In genomic region chr12:51529586-51529985, GRCh38 we compare ENCODE assay signal across 22 cellular contexts.
DNase-seq lines count a peak whose midpoint lies in the region; ATAC-seq, FAIRE-seq and TF ChIP-seq lines count a peak whose summit lies in the region.
"Had no signal": no experiment of that assay in that cellular context is flagged by ENCODE, and none has a peak within 500 bp of the region (broad histone marks: within the 10 kb centered on the region; RNA-seq: fewer than 3 reads in every experiment).

No MANE protein-coding gene starts in this region.

- H3K27me3 ChIP-seq in Caco-2 (replicated peaks; ENCODE audit: control insufficient read depth, insufficient read depth, low read length) (no peaks in the 10 kb centered on the region), hepatocyte (no peaks in the 10 kb centered on the region), small intestine (ENCODE audit: control insufficient read depth in 2 of 2, insufficient read depth in 2 of 2, low read length in 2 of 2) (peaks cover 0 to 2% of the 10 kb centered on the region in 2 donors), ovary (no peaks in the 10 kb centered on the region)

- H3K4me1 Mint-ChIP-seq in Caco-2 (ENCODE audit: low read depth, unreplicated experiment), result peaks cover 63% of the 10 kb centered on the region

- DNase-seq in Caco-2 (peak; percentile 97 to 99), LoVo (ENCODE audit: low spot score) (peak; percentile 59), hepatocyte (ENCODE audit: low spot score) (peak; percentile 42), small intestine (peak; percentile 64), GM19240 (ENCODE audit: insufficient read length, low spot score) (no peak), ovary (no peak)
- DNase-seq: C1 segment of cervical spinal cord; CD4-positive, CD25-positive, alpha-beta regulatory T cell; CD8-positive, alpha-beta memory T cell; COR-L47; DMS153; DMS79; GM23248; HCEC 1CT; IMR-90; KBM-7 had no signal

- H3K9me3 ChIP-seq in Caco-2, result no peaks in the 10 kb centered on the region
- no peaks in the 10 kb centered on the region for H3K9me3 ChIP-seq in hepatocyte (ENCODE audit: low read depth)
- no peaks in the 10 kb centered on the region for H3K9me3 ChIP-seq in small intestine (ENCODE audit: control insufficient read depth, low read depth)
- H3K9me3 ChIP-seq in ovary, result no peaks in the 10 kb centered on the region

- no peak for TF ChIP-seq EP300 in ovary (IDR thresholded peaks at IDR 0.05)

- no peaks in the 10 kb centered on the region for H4K20me1 ChIP-seq in hepatocyte (ENCODE audit: insufficient read depth, poor library complexity, severe bottlenecking)

- H3K4me2 ChIP-seq in hepatocyte, result peak overlapping the region; percentile 21

- H3K9me3 Mint-ChIP-seq in Caco-2 (ENCODE audit: unreplicated experiment), result no peaks in the 10 kb centered on the region
- H3K9me3 Mint-ChIP-seq: CD4-positive, CD25-positive, alpha-beta regulatory T cell; CD8-positive, alpha-beta memory T cell had no signal

- H3K9me2 ChIP-seq in hepatocyte (replicated peaks; ENCODE audit: insufficient read depth), result no peaks in the 10 kb centered on the region

- POLR2A ChIA-PET in Caco-2 (lab: Charles Lee), result interaction anchor here (1.0 kb wide), 1 partner anchor 100 kb away, joined by 3 read pairs; no protein-coding TSS in a partner anchor

- WGBS in hepatocyte (ENCODE audit: low lambda C conversion rate, missing lambda C conversion rate), result 62% methylated on average over 3 of the region's 3 CpGs
- 74 to 81% (median 80%) methylated on average over 3 of the region's 3 CpGs for WGBS in small intestine, 3 donors
- 89 to 98% (median 90%) methylated on average over 3 of the region's 3 CpGs for WGBS in ovary, 3 donors

- ATAC-seq in GM21423 (IDR thresholded peaks at IDR 0.05; ENCODE audit: unreplicated experiment), result no peak
- ATAC-seq: GM12878 had no signal

- H3K27ac Mint-ChIP-seq in Caco-2 (ENCODE audit: unreplicated experiment), result peak overlapping the region; percentile 82
- H3K27ac Mint-ChIP-seq: B cell had no signal

- BruUV-seq in Caco-2 (replicated peaks; lab: Mats Ljungman, UMichigan), result no TSS peak

- no peak overlapping the region for H2AFZ ChIP-seq in hepatocyte
- H2AFZ ChIP-seq: GM23248 had no signal

- peak overlapping the region; percentile 50 for H3K4me3 Mint-ChIP-seq in Caco-2 (ENCODE audit: unreplicated experiment)
- H3K4me3 Mint-ChIP-seq: B cell; CD4-positive, CD25-positive, alpha-beta regulatory T cell; CD8-positive, alpha-beta memory T cell had no signal

- intact Hi-C loops in Caco-2 (cut with micrococcal nuclease; ENCODE audit: unreplicated experiment) (loop anchor here (1.0 to 2.0 kb wide), 6 partner anchors 8 to 129 kb away; partner anchors contain the start of genes SCN8A and SLC4A8), ovary (cut with DNase I) (no loop called here)

- no peaks in the 10 kb centered on the region for H3K27me3 Mint-ChIP-seq in Caco-2 (ENCODE audit: insufficient read depth, unreplicated experiment)

- H3K36me3 Mint-ChIP-seq in Caco-2 (ENCODE audit: insufficient read depth, unreplicated experiment), result peaks cover 6% of the 10 kb centered on the region
- H3K36me3 Mint-ChIP-seq: CD4-positive, CD25-positive, alpha-beta regulatory T cell; CD8-positive, alpha-beta memory T cell had no signal

- H3K27ac ChIP-seq in hepatocyte (peak overlapping the region; percentile 35), small intestine (ENCODE audit: low read depth in 1 of 2, low read length in 1 of 2) (no peak overlapping the region), ovary (no peak overlapping the region)
- H3K27ac ChIP-seq: GM23248, HL-60 had no signal

- peaks cover 73% of the 10 kb centered on the region for H3K4me1 ChIP-seq in Caco-2
- peaks cover 12% of the 10 kb centered on the region for H3K4me1 ChIP-seq in hepatocyte (ENCODE audit: insufficient read depth)
- peaks cover 0 to 8% of the 10 kb centered on the region in 2 donors for H3K4me1 ChIP-seq in small intestine (ENCODE audit: control insufficient read depth in 2 of 2, insufficient read depth in 1 of 2, low read depth in 1 of 2, low read length in 1 of 2)
- no peaks in the 10 kb centered on the region for H3K4me1 ChIP-seq in ovary (ENCODE audit: insufficient read depth)

- no peak for FAIRE-seq in small intestine (lab: Jason Lieb, UNC)
- FAIRE-seq: D721Med, GM12878, H54 had no signal

- no peak for TF ChIP-seq POLR2A in ovary (IDR thresholded peaks at IDR 0.05)

- no peak for TF ChIP-seq CTCF in Caco-2 (IDR thresholded peaks at IDR 0.05; ENCODE audit: insufficient read depth in 1 of 2, low read depth in 1 of 2, low read length in 1 of 2, severe bottlenecking in 1 of 2, unreplicated experiment in 1 of 2)
- TF ChIP-seq CTCF in hepatocyte (IDR thresholded peaks at IDR 0.05; ENCODE audit: poor library complexity), result no peak
- TF ChIP-seq CTCF in ovary (IDR thresholded peaks at IDR 0.05), result no peak

- CTCF ChIA-PET in Caco-2 (lab: Charles Lee), result interaction anchor here (1.8 to 2.4 kb wide), 3 partner anchors 106 to 294 kb away, joined by 6 to 16 read pairs (median 15); partner anchors contain the start of gene SLC4A8

- no peaks in the 10 kb centered on the region for H3K36me3 ChIP-seq in Caco-2 (ENCODE audit: control insufficient read depth, insufficient read depth, low read length)
- no peaks in the 10 kb centered on the region for H3K36me3 ChIP-seq in hepatocyte (replicated peaks; ENCODE audit: insufficient read depth, low read depth)
- H3K36me3 ChIP-seq in small intestine (ENCODE audit: control insufficient read depth in 2 of 2, insufficient read depth in 2 of 2, low read length in 2 of 2), result no peaks in the 10 kb centered on the region
- H3K36me3 ChIP-seq in ovary, result no peaks in the 10 kb centered on the region

- no peaks in the 10 kb centered on the region for H3K79me2 ChIP-seq in hepatocyte

- no peak overlapping the region for H3K4me3 ChIP-seq in Caco-2 (ENCODE audit: low read depth, low read length)
- no peak overlapping the region for H3K4me3 ChIP-seq in hepatocyte
- H3K4me3 ChIP-seq in small intestine (ENCODE audit: low read depth in 1 of 2, low read length in 2 of 2), result no peak overlapping the region
- H3K4me3 ChIP-seq in ovary, result no peak overlapping the region
- H3K4me3 ChIP-seq: GM12878, GM23248 had no signal

Comparison
In these comparisons a context has a peak if more than half of its experiments do, and no peak if none do; other contexts are left out.
1. DNase-seq: peak in Caco-2 (2 of 2), LoVo (single experiment), hepatocyte (single experiment) and small intestine (single experiment); none in GM19240 (single experiment) and ovary (0 of 5).